Comparison of ENCODE assay signal across 1 cellular context in genomic region chr2:101735166-101735533, GRCh38.
TF ChIP-seq lines count a peak whose summit lies in the region.

No MANE protein-coding gene starts in this region.

TF ChIP-seq in IMR-90, 13 proteins besides CTCF, POLR2A, EP300 and RAD21:
- no peak for TF ChIP-seq ELK1 (IDR thresholded peaks at IDR 0.05; ENCODE audit: borderline replicate concordance, low read depth, low read length)
- no peak for TF ChIP-seq MXI1 (IDR thresholded peaks at IDR 0.05; ENCODE audit: borderline replicate concordance, low read depth, low read length)
